ENCODE assay signal across 15 cellular contexts in the genomic region with DNA sequence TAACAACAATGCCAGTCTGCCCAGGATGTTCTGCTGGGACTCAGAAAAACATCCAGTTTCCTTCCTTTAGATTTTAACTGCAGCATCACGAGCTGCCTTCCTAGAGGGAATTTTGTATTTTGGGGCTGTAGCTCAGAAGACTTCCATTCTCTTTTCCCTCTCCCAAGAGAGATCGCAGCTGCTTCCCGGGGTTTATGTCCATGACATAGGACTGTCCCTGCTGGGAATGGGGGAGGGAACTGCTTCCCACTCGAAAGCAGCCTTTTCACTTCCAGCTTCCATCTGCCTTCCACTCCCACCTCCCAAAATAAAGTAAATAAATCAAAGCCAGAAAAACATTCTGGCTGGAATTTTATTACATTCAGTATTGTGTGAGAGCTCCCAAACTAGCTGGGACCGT. TPM values are rescaled to one million over a fixed set of nuclear protein-coding genes. Genes with fewer than 3 reads are reported as not detected.
A peak's percentile ranks its signal among the peaks of the same experiment; 100 is the strongest.
DNase-seq lines count a peak whose midpoint lies in the region; ATAC-seq, FAIRE-seq and TF ChIP-seq lines count a peak whose summit lies in the region.
"Had no signal": no experiment of that assay in that cellular context is flagged by ENCODE, and none has a peak within 500 bp of the region (broad histone marks: within the 10 kb centered on the region; RNA-seq: fewer than 3 reads in every experiment).

No MANE protein-coding gene starts in this region.

- WGBS in heart left ventricle, 4 donors = 40 to 44% (median 43%) methylated on average over 5 of the region's 5 CpGs

- no peak overlapping the region for H3K4me3 ChIP-seq in heart left ventricle
- H3K4me3 ChIP-seq in fibroblast of villous mesenchyme (ENCODE audit: low read depth, low read length) = no peak overlapping the region
- H3K4me3 ChIP-seq in parathyroid adenoma (ENCODE audit: low read depth, low read length) = no peak overlapping the region
- H3K4me3 ChIP-seq: neural progenitor cell had no signal

- H3K4me1 ChIP-seq in heart left ventricle = peaks cover 0 to 70% (median 44%) of the 10 kb centered on the region in 12 donors
- peaks cover 10% of the 10 kb centered on the region for H3K4me1 ChIP-seq in parathyroid adenoma

- H3K36me3 ChIP-seq in heart left ventricle (no peaks in the 10 kb centered on the region), parathyroid adenoma (ENCODE audit: control insufficient read depth, insufficient read depth, low read length) (no peaks in the 10 kb centered on the region)
- H3K36me3 ChIP-seq: neural progenitor cell had no signal

- H2AFZ ChIP-seq in parathyroid adenoma = no peak overlapping the region
- H2AFZ ChIP-seq: neural progenitor cell had no signal

- TF ChIP-seq CTCF in heart left ventricle (IDR thresholded peaks at IDR 0.05) = no peak
- no peak for TF ChIP-seq CTCF in fibroblast of villous mesenchyme (IDR thresholded peaks at IDR 0.05; ENCODE audit: insufficient read depth, low read depth, low read length)
- TF ChIP-seq CTCF in parathyroid adenoma (IDR thresholded peaks at IDR 0.05) = no peak

- H3K27ac ChIP-seq in heart left ventricle (peak overlapping the region in 11 of 12 donors; percentile 50 to 94 (median 77)), parathyroid adenoma (peak overlapping the region; percentile 52)
- H3K27ac ChIP-seq: neural progenitor cell had no signal

- peak in 4 of 5 donors; percentile 48 to 72 (median 54) for DNase-seq in heart left ventricle
- DNase-seq in Right ventricle myocardium superior = no peak
- DNase-seq in fibroblast of villous mesenchyme (ENCODE audit: low read depth) = peak; percentile 62
- no peak for DNase-seq in NCI-H1105 treated with DMSO at 0.1 percent for 48 hours (lab: John Stamatoyannopoulos, UW)
- DNase-seq in GM12892 (ENCODE audit: insufficient read length) = no peak
- DNase-seq in activated gamma-delta T cell treated with Interleukin-2 at 50 U/mL for 16 hours = no peak
- DNase-seq: activated CD4-positive, CD25-positive, alpha-beta regulatory T cell; activated T-cell treated with anti-CD3 and anti-CD28 coated beads, Interleukin-2, amount 50 U/mL, for 4 hours; DMS79 treated with DMSO at 0.1 percent for 48 hours; NCI-H2171; SHP77; stimulated activated naive CD4-positive, alpha-beta T cell treated with Interleukin-2 at 50 U/mL for 16 hours had no signal

- ATAC-seq in heart left ventricle (peak in 2 of 4 donors; percentile 22 to 44), Right ventricle myocardium superior (ENCODE audit: poor library complexity) (no peak), GM19023 (IDR thresholded peaks at IDR 0.05; ENCODE audit: unreplicated experiment) (no peak)
- ATAC-seq: activated T-cell treated with anti-CD3 and anti-CD28 coated beads, Interleukin-2, amount 50 U/mL, for 4 hours had no signal

- TF ChIP-seq POLR2A in heart left ventricle (IDR thresholded peaks at IDR 0.05) (no peak), GM12892 (IDR thresholded peaks at IDR 0.05; ENCODE audit: low read depth, low read length) (no peak)

- intact Hi-C loops in heart left ventricle (cut with DNase I) (loop anchor here in 7 of 10 donors (5.0 to 10.0 kb wide), 8 partner anchors 52 to 392 kb away; a partner anchor contains a TSS), Right ventricle myocardium superior (cut with DNase I) (no loop called here)

- peaks cover 43% of the 10 kb centered on the region for H3K79me2 ChIP-seq in parathyroid adenoma

- no peaks in the 10 kb centered on the region for H3K9me3 ChIP-seq in heart left ventricle
- H3K9me3 ChIP-seq in parathyroid adenoma (ENCODE audit: control insufficient read depth, low read length) = no peaks in the 10 kb centered on the region

- no peak overlapping the region for H3K4me2 ChIP-seq in parathyroid adenoma (ENCODE audit: low read length)
- H3K4me2 ChIP-seq: neural progenitor cell had no signal

- no peak overlapping the region for H3K9ac ChIP-seq in parathyroid adenoma
- H3K9ac ChIP-seq: neural progenitor cell had no signal

- H3K27me3 ChIP-seq in heart left ventricle (no peaks in the 10 kb centered on the region), parathyroid adenoma (ENCODE audit: control insufficient read depth, insufficient read depth, low read length) (no peaks in the 10 kb centered on the region)
- H3K27me3 ChIP-seq: neural progenitor cell had no signal

- FAIRE-seq in GM12892 (lab: Jason Lieb, UNC) = no peak

RNA-seq across cellular contexts. Expression of a gene that starts 52.4 kb away (rescaled TPM):
- 100 to 1,000 TPM in 2 of 9 donors, 10 to 100 TPM in 7; 65.8 to 136 (median 82.3) TPM for total RNA-seq in heart left ventricle
- 10 to 100 TPM; 21.3 to 38.1 TPM for polyA plus RNA-seq in heart left ventricle
- 75.7 TPM for total RNA-seq in Right ventricle myocardium superior
- 152 and 162 TPM in 2 replicates for total RNA-seq in fibroblast of villous mesenchyme
- 23.2 TPM for polyA plus RNA-seq in GM12892 (2012; ENCODE audit: missing spikeins)

Comparison
In these comparisons a context has a peak if more than half of its experiments do, and no peak if none do; other contexts are left out.
1. DNase-seq: peak in heart left ventricle (4 of 5) and fibroblast of villous mesenchyme (single experiment); none in Right ventricle myocardium superior (single experiment), NCI-H1105 treated with DMSO at 0.1 percent for 48 hours (single experiment), GM12892 (single experiment) and activated gamma-delta T cell treated with Interleukin-2 at 50 U/mL for 16 hours (single experiment).